In genomic region chr2:42568431-42569115, GRCh38 we compare ENCODE assay signal across 8 cellular contexts. TPM values are rescaled to one million over a fixed set of nuclear protein-coding genes. Genes with fewer than 3 reads are reported as not detected.
DNase-seq lines count a peak whose midpoint lies in the region; ATAC-seq and TF ChIP-seq lines count a peak whose summit lies in the region.

MTA3 (plus strand) TSS chr2:42568632; CDS start chr2:42568746, 114 bp downstream.

- peak within 1 kb of the TSS; percentile 57; the same call in 1 of the 2 replicates for H3K4me2 ChIP-seq in MM.1S (ENCODE audit: low read depth, low read length)

- H3K36me3 ChIP-seq in MM.1S (replicated peaks; ENCODE audit: insufficient read depth, low read length) = no peaks in the 10 kb centered on the region
- peaks cover 3% of the 10 kb centered on the region for H3K36me3 ChIP-seq in lower lobe of right lung

- peak; percentile 35 for DNase-seq in AG10803 (ENCODE audit: low read depth)
- DNase-seq in MM.1S = peak; percentile 29
- peak; percentile 26 to 29 for DNase-seq in activated CD4-positive, alpha-beta T cell treated with anti-CD3 and anti-CD28 coated beads, Interleukin-2, amount 50 U/mL, for 24 hours (ENCODE audit: low read depth in 1 of 2, low spot score in 1 of 2)
- DNase-seq in dermis microvascular lymphatic vessel endothelial cell (ENCODE audit: low read depth in 2 of 2) = peak in 1 of 2 donors; percentile 45
- peak; percentile 73 for DNase-seq in lower lobe of right lung
- DNase-seq in stimulated activated CD4-positive, alpha-beta T cell treated with anti-CD3 and anti-CD28 coated beads, Interleukin-4, amount 100 ng/mL, for 48 hours (ENCODE audit: low read depth in 2 of 2) = peak; percentile 52 to 55

- TF ChIP-seq CTCF in AG10803 (conservative IDR thresholded peaks at IDR 0.05; ENCODE audit: low read length) (no peak), MM.1S (IDR thresholded peaks at IDR 0.05; ENCODE audit: low read length) (no peak), lower lobe of right lung (IDR thresholded peaks at IDR 0.05) (no peak)

- H3K9me3 ChIP-seq in MM.1S (replicated peaks; ENCODE audit: insufficient read depth, low read length) (no peaks in the 10 kb centered on the region), lower lobe of right lung (no peaks in the 10 kb centered on the region)

- H3K27ac ChIP-seq in MM.1S (ENCODE audit: low read length) (no peak within 1 kb of the TSS), lower lobe of right lung (peak within 1 kb of the TSS; percentile 84)

- ATAC-seq in GM19452 (IDR thresholded peaks at IDR 0.05; ENCODE audit: unreplicated experiment) (peak; percentile 35), lower lobe of right lung (peak; percentile 87 to 93), GM18873 (IDR thresholded peaks at IDR 0.05; ENCODE audit: low FRiP score, unreplicated experiment) (no peak)

- peak within 1 kb of the TSS; percentile 74 for H2AFZ ChIP-seq in MM.1S (ENCODE audit: low read length)

- H3K4me3 ChIP-seq in AG10803 (ENCODE audit: low read length) (peak within 1 kb of the TSS; percentile 87), MM.1S (ENCODE audit: low read length) (peak within 1 kb of the TSS; percentile 74), lower lobe of right lung (peak within 1 kb of the TSS; percentile 88)

- no peaks in the 10 kb centered on the region for H4K20me1 ChIP-seq in MM.1S (ENCODE audit: insufficient read depth, low read length)

- peak within 1 kb of the TSS; percentile 51; the same call in 1 of the 2 replicates for H3K9ac ChIP-seq in MM.1S (ENCODE audit: low read length)

- H3K79me2 ChIP-seq in MM.1S (ENCODE audit: low read length) = no peaks in the 10 kb centered on the region

- intact Hi-C loops in lower lobe of right lung (cut with DNase I) = no loop called here

- H3K27me3 ChIP-seq in MM.1S (replicated peaks; ENCODE audit: insufficient read depth, low read length) = no peaks in the 10 kb centered on the region
- H3K27me3 ChIP-seq in lower lobe of right lung (ENCODE audit: low read depth) = no peaks in the 10 kb centered on the region

- H3K9me2 ChIP-seq in MM.1S (replicated peaks; ENCODE audit: insufficient read depth, low read length) = no peaks in the 10 kb centered on the region

- H3F3A ChIP-seq in MM.1S (ENCODE audit: insufficient read depth, low read length) = peaks cover 8% of the 10 kb centered on the region; the same call in 1 of the 2 replicates

- peaks cover 11% of the 10 kb centered on the region for H3K4me1 ChIP-seq in MM.1S (ENCODE audit: low read length)
- peaks cover 15% of the 10 kb centered on the region for H3K4me1 ChIP-seq in lower lobe of right lung

RNA-seq across cellular contexts. Expression of gene MTA3, which starts in this region (rescaled TPM):
- total RNA-seq in dermis microvascular lymphatic vessel endothelial cell (15.8 and 20.2 TPM in 2 replicates), lower lobe of right lung (23.5 TPM)
